1 cellular context compared by ENCODE assay signal in the genomic region with DNA sequence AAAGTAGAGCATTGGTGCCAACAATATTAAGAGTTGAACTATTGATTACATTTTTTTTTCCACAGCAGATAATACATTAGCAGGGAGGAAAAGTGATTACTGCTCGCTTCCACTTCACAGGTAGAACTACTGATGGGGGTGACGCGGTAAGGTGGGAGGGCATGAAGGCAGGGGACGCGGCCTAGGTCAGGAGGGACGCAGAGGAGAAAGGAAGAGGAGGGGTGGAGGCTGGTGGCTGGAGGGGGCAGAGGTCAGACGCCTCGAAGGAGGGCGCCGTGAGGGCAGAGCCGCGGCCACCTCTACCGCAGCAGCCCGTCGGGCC.
TF ChIP-seq lines count a peak whose summit lies in the region.

No MANE protein-coding gene starts in this region.

TF ChIP-seq in HEK293, 187 proteins besides CTCF, POLR2A, EP300 and RAD21 (continued from another document):
- TF ChIP-seq ZNF214 (tag by site-specific recombination; IDR thresholded peaks at IDR 0.05; ENCODE audit: borderline replicate concordance) (no peak), ZBTB8A (tag by site-specific recombination; IDR thresholded peaks at IDR 0.05) (peak; percentile 68), ZNF341 (tag by site-specific recombination; IDR thresholded peaks at IDR 0.05; ENCODE audit: low read depth) (0 out of 2 replicates have a peak, but pooled peaks have one; percentile 8), MEIS1 (CRISPR knock-in tag; IDR thresholded peaks at IDR 0.05; ENCODE audit: borderline replicate concordance) (no peak), ZNF19 (tag by site-specific recombination; IDR thresholded peaks at IDR 0.05; ENCODE audit: low read depth) (no peak), KLF1 (tag by site-specific recombination; IDR thresholded peaks at IDR 0.05) (no peak)
